21 cellular contexts compared by ENCODE assay signal in the genomic region with DNA sequence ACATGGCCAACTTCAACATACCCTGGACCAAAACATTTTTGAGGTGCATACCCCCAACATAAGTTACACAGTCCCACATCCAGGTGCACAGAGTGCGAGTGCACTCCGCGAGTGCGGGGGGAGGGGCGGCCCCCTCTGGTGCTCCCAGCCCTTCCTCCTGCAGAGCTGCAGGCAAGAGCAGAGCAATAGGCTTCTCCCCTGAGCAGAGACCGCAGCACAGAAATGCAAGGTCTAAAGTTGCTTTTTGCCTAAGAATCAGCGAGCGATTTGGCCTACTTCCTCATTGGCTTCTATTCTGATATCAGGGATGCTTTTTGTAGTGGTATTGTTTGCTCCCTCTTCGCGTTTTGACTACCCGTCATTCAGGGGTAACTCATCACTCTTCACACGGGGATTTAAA. TPM values are rescaled to one million over a fixed set of nuclear protein-coding genes. Genes with fewer than 3 reads are reported as not detected.
DNase-seq lines count a peak whose midpoint lies in the region; ATAC-seq, FAIRE-seq and TF ChIP-seq lines count a peak whose summit lies in the region.
"Had no signal": no experiment of that assay in that cellular context is flagged by ENCODE, and none has a peak within 500 bp of the region (broad histone marks: within the 10 kb centered on the region; RNA-seq: fewer than 3 reads in every experiment).

No MANE protein-coding gene starts in this region.

- peaks cover 27 to 30% of the 10 kb centered on the region in 2 experiments for H3K4me1 Mint-ChIP-seq in H9
- H3K4me1 Mint-ChIP-seq in activated T-helper 1 cell treated with anti-CD3 and anti-CD28 coated beads, Interleukin-12 subunit alpha, Interleukin-12 subunit beta, Interleukin-2, Interleukin-4 antibody, amounts not matched to agents 30 ng/mL and 10 ng/mL and 1 ng/mL, durations not matched to agents 14 hours and 24 hours and 36 hours (ENCODE audit: low read depth): no peaks in the 10 kb centered on the region
- H3K4me1 Mint-ChIP-seq: B cell had no signal

- H3K4me2 ChIP-seq in H9 (ENCODE audit: insufficient read depth, insufficient read length, low read length): peak overlapping the region; percentile 36
- peak overlapping the region; percentile 60 to 69 for H3K4me2 ChIP-seq in H1 (ENCODE audit: insufficient read depth in 1 of 2, low read depth in 2 of 2, low read length in 2 of 2)
- peak overlapping the region; percentile 6 for H3K4me2 ChIP-seq in mesendoderm (ENCODE audit: low read length)

- H3K18ac ChIP-seq in H9 (ENCODE audit: insufficient read length, low read depth, low read length) (no peak overlapping the region), H1 (ENCODE audit: extremely low read depth, low read length) (no peak overlapping the region), mesendoderm (ENCODE audit: low read length) (no peak overlapping the region)

- no peak overlapping the region for H2AFZ ChIP-seq in H9 (ENCODE audit: low read length)
- no peak overlapping the region for H2AFZ ChIP-seq in H1 (ENCODE audit: low read length)

- no peaks in the 10 kb centered on the region for H3K79me1 ChIP-seq in H9 (ENCODE audit: insufficient read depth, low read depth, low read length, poor library complexity, severe bottlenecking)
- H3K79me1 ChIP-seq in H1 (ENCODE audit: low read depth, low read length): no peaks in the 10 kb centered on the region
- no peaks in the 10 kb centered on the region for H3K79me1 ChIP-seq in mesendoderm (ENCODE audit: low read length)

- in situ Hi-C loops in G401 (cut with HindIII; ENCODE audit: low sequenced_read_pairs): no loop called here

- no peak overlapping the region for H2BK5ac ChIP-seq in H9 (ENCODE audit: insufficient read length, low read length)
- no peak overlapping the region for H2BK5ac ChIP-seq in H1 (ENCODE audit: low read depth, low read length)
- H2BK5ac ChIP-seq in mesendoderm (ENCODE audit: low read length): no peak overlapping the region

- no peaks in the 10 kb centered on the region for H3K79me2 ChIP-seq in H9 (ENCODE audit: insufficient read depth, low read length)
- H3K79me2 ChIP-seq in H1 (ENCODE audit: control insufficient read depth in 1 of 2, insufficient read depth in 2 of 2, low read length in 2 of 2): no peaks in the 10 kb centered on the region
- no peaks in the 10 kb centered on the region for H3K79me2 ChIP-seq in mesendoderm (ENCODE audit: control insufficient read depth, insufficient read depth, low read length)

- peak; percentile 45 for FAIRE-seq in H1 (lab: Jason Lieb, UNC)
- no peak for FAIRE-seq in pancreas (lab: Jason Lieb, UNC)
- FAIRE-seq: H54 had no signal

- no peaks in the 10 kb centered on the region for H3K27me3 ChIP-seq in H9 (ENCODE audit: insufficient read depth, low read length)
- no peaks in the 10 kb centered on the region for H3K27me3 ChIP-seq in H1 (replicated peaks in 1 of 4; ENCODE audit: control insufficient read depth in 3 of 4, extremely low read depth in 1 of 4, insufficient read depth in 3 of 4, low read length in 3 of 4)
- no peaks in the 10 kb centered on the region for H3K27me3 ChIP-seq in mesendoderm (ENCODE audit: insufficient read depth, low read length, poor library complexity)
- H3K27me3 ChIP-seq in pancreas: no peaks in the 10 kb centered on the region

- H4K8ac ChIP-seq in H9 (replicated peaks; ENCODE audit: insufficient read length, low read depth, low read length) (no peak overlapping the region), H1 (ENCODE audit: extremely low read depth, insufficient read depth, low read length) (no peak overlapping the region), mesendoderm (ENCODE audit: low read depth, low read length) (no peak overlapping the region)

- no peaks in the 10 kb centered on the region for H4K20me1 ChIP-seq in H9 (ENCODE audit: control insufficient read depth, insufficient read depth, insufficient read length)
- peaks cover 0 to 3% of the 10 kb centered on the region in 2 experiments for H4K20me1 ChIP-seq in H1 (replicated peaks in 1 of 2; ENCODE audit: control insufficient read depth in 1 of 2, insufficient read depth in 2 of 2, low read length in 2 of 2)

- H2BK120ac ChIP-seq in H9 (ENCODE audit: low read depth, low read length, poor library complexity, severe bottlenecking) (no peak overlapping the region), H1 (replicated peaks; ENCODE audit: low read depth, low read length) (no peak overlapping the region), mesendoderm (ENCODE audit: low read depth, low read length) (no peak overlapping the region)

- TF ChIP-seq CTCF in H9 (conservative IDR thresholded peaks at IDR 0.05) (no peak), H1 (IDR thresholded peaks at IDR 0.05; ENCODE audit: control extremely low read depth in 1 of 3, insufficient read depth in 1 of 3, low read depth in 1 of 3, low read length in 3 of 3) (no peak), pancreas (IDR thresholded peaks at IDR 0.05) (no peak)

- H3K4me3 Mint-ChIP-seq in H9: peak overlapping the region; percentile 2 to 36; a peak in 3 of 5 replicates
- H3K4me3 Mint-ChIP-seq in activated T-helper 1 cell treated with anti-CD3 and anti-CD28 coated beads, Interleukin-12 subunit alpha, Interleukin-12 subunit beta, Interleukin-2, Interleukin-4 antibody, amounts not matched to agents 30 ng/mL and 10 ng/mL and 1 ng/mL, durations not matched to agents 14 hours and 24 hours and 36 hours: no peak overlapping the region
- H3K4me3 Mint-ChIP-seq: B cell; CD4-positive, CD25-positive, alpha-beta regulatory T cell; IgD-negative memory B cell had no signal

- no CpG with 5 or more reads among the region's 12 CpGs for WGBS in H9 (ENCODE audit: extremely low coverage, insufficient read length, low lambda C conversion rate)
- 13% methylated on average over 12 of the region's 12 CpGs; no CpG with 5 or more reads in 1 of the 2 experiments for WGBS in H1 (ENCODE audit: extremely low coverage in 1 of 2, insufficient coverage in 1 of 2, insufficient read length in 1 of 2, insufficient replicate concordance in 2 of 2, low coverage in 1 of 2, low lambda C conversion rate in 2 of 2, missing lambda C conversion rate in 1 of 2), 2 experiments
- no CpG with 5 or more reads among the region's 12 CpGs for WGBS in mesendoderm (ENCODE audit: extremely low coverage, insufficient coverage, low lambda C conversion rate)
- 68 to 72% methylated on average over 12 of the region's 12 CpGs for WGBS in pancreas, 2 donors

- no peak for ATAC-seq in pancreas
- ATAC-seq: Panc1 had no signal

- no peak overlapping the region for H3K14ac ChIP-seq in H9 (ENCODE audit: insufficient read depth, low read length)
- no peak overlapping the region for H3K14ac ChIP-seq in H1 (ENCODE audit: insufficient read length)

- POLR2A ChIA-PET in H1 (lab: Charles Lee; ENCODE audit: partially characterized antibody): interaction anchor here (0.7 to 1.4 kb wide), 4 partner anchors 14 to 132 kb away, joined by 3 to 5 read pairs (median 4); no protein-coding TSS in a partner anchor

- TF ChIP-seq POLR2A in H1 (IDR thresholded peaks at IDR 0.05; ENCODE audit: control extremely low read depth in 1 of 2, low read depth in 2 of 2, low read length in 2 of 2): no peak

- no peak for TF ChIP-seq RAD21 in H1 (IDR thresholded peaks at IDR 0.05 in 1 of 2, conservative IDR thresholded peaks at IDR 0.05 in 1 of 2; ENCODE audit: low read depth in 2 of 2, low read length in 2 of 2)

- no peak overlapping the region for H2BK12ac ChIP-seq in H9 (ENCODE audit: insufficient read length, low read depth, low read length)
- H2BK12ac ChIP-seq in H1 (ENCODE audit: low read depth, low read length): no peak overlapping the region

- H3K56ac ChIP-seq in H9 (ENCODE audit: insufficient read length, low read depth, low read length): no peak overlapping the region
- H3K56ac ChIP-seq in H1 (replicated peaks; ENCODE audit: insufficient read length, low read depth, low read length): no peak overlapping the region
- no peak overlapping the region for H3K56ac ChIP-seq in mesendoderm (ENCODE audit: low read length)

- no peak overlapping the region for H3K23ac ChIP-seq in H9 (ENCODE audit: insufficient read length, low read depth, low read length)
- no peak overlapping the region for H3K23ac ChIP-seq in H1 (ENCODE audit: insufficient read length)
- H3K23ac ChIP-seq in mesendoderm (ENCODE audit: low read length): no peak overlapping the region

- H2BK20ac ChIP-seq in H9 (ENCODE audit: low read depth, low read length, poor library complexity, severe bottlenecking): no peak overlapping the region
- H2BK20ac ChIP-seq in H1 (ENCODE audit: low read length): no peak overlapping the region

- H4K5ac ChIP-seq in H9 (ENCODE audit: insufficient read length, low read depth, low read length) (no peak overlapping the region), H1 (ENCODE audit: insufficient read length, low read depth, low read length) (no peak overlapping the region), mesendoderm (ENCODE audit: low read length) (no peak overlapping the region)

- H3K9ac ChIP-seq in H9 (ENCODE audit: extremely low read depth, insufficient read length, low read length): no peak overlapping the region
- 0 out of 7 replicates have a peak overlapping the region, but pooled peaks of 1 of the 4 experiments have one; percentile 3 for H3K9ac ChIP-seq in H1 (replicated peaks in 1 of 4; ENCODE audit: extremely low read depth in 1 of 4, low read depth in 3 of 4, low read length in 3 of 4)
- no peak overlapping the region for H3K9ac ChIP-seq in mesendoderm (ENCODE audit: low read length)

- H3K27ac ChIP-seq in H9 (ENCODE audit: insufficient read length, low read depth, low read length) (no peak overlapping the region), H1 (ENCODE audit: low read depth, low read length) (no peak overlapping the region), mesendoderm (ENCODE audit: low read depth, low read length) (no peak overlapping the region), pancreas (no peak overlapping the region)

- intact Hi-C loops in pancreas (cut with DNase I): no loop called here
- intact Hi-C loops in activated T-helper 1 cell treated with anti-CD3 and anti-CD28 coated beads, Interleukin-12 subunit alpha, Interleukin-12 subunit beta, Interleukin-2, Interleukin-4 antibody, amounts not matched to agents 30 ng/mL and 10 ng/mL and 1 ng/mL, durations not matched to agents 14 hours and 24 hours and 36 hours (cut with micrococcal nuclease): no loop called here

- no peaks in the 10 kb centered on the region for H3K9me3 Mint-ChIP-seq in H9
- H3K9me3 Mint-ChIP-seq in activated T-helper 1 cell treated with anti-CD3 and anti-CD28 coated beads, Interleukin-12 subunit alpha, Interleukin-12 subunit beta, Interleukin-2, Interleukin-4 antibody, amounts not matched to agents 30 ng/mL and 10 ng/mL and 1 ng/mL, durations not matched to agents 14 hours and 24 hours and 36 hours: no peaks in the 10 kb centered on the region
- H3K9me3 Mint-ChIP-seq: IgD-negative memory B cell had no signal

- H3K4me3 ChIP-seq in H1 (ENCODE audit: extremely low read depth in 1 of 4, insufficient read depth in 2 of 4, low read depth in 3 of 4, low read length in 4 of 4) (peak overlapping the region in 2 of 4 experiments; percentile 5 to 41; a peak in 4 of 8 replicates), mesendoderm (ENCODE audit: low read length) (no peak overlapping the region), pancreas (no peak overlapping the region)

- no peak for TF ChIP-seq EP300 in H1 (IDR thresholded peaks at IDR 0.05; ENCODE audit: borderline replicate concordance in 1 of 2, low read depth in 2 of 2, low read length in 2 of 2)

- peak overlapping the region in 2 of 3 experiments; percentile 60 to 75; a peak in 3 of 7 replicates for H3K27ac Mint-ChIP-seq in H9
- H3K27ac Mint-ChIP-seq in activated T-helper 1 cell treated with anti-CD3 and anti-CD28 coated beads, Interleukin-12 subunit alpha, Interleukin-12 subunit beta, Interleukin-2, Interleukin-4 antibody, amounts not matched to agents 30 ng/mL and 10 ng/mL and 1 ng/mL, durations not matched to agents 14 hours and 24 hours and 36 hours: no peak overlapping the region
- H3K27ac Mint-ChIP-seq: B cell, IgD-negative memory B cell had no signal

- H3K36me3 ChIP-seq in H1 (ENCODE audit: control insufficient read depth in 2 of 4, insufficient read depth in 4 of 4, low read length in 3 of 4) (peaks cover 0 to 3% (median 2%) of the 10 kb centered on the region in 4 experiments; a peak in 3 of 8 replicates), mesendoderm (ENCODE audit: control insufficient read depth, insufficient read depth, low read length) (no peaks in the 10 kb centered on the region), pancreas (no peaks in the 10 kb centered on the region)

- H4K91ac ChIP-seq in H9 (ENCODE audit: insufficient read length, low read depth, low read length) (no peak overlapping the region), H1 (replicated peaks; ENCODE audit: insufficient read length, low read length) (no peak overlapping the region)

- H3K23me2 ChIP-seq in H9 (ENCODE audit: insufficient read length, low read depth, low read length, poor library complexity, severe bottlenecking): no peaks in the 10 kb centered on the region
- H3K23me2 ChIP-seq in H1 (ENCODE audit: low read depth, low read length): no peaks in the 10 kb centered on the region

- H2AK5ac ChIP-seq in H9 (ENCODE audit: insufficient read length, low read length) (no peak overlapping the region), H1 (ENCODE audit: low read depth, low read length) (no peak overlapping the region), mesendoderm (ENCODE audit: low read length) (no peak overlapping the region)

- peak; percentile 26 for DNase-seq in G401 (ENCODE audit: low spot score)
- no peak for DNase-seq in H9
- DNase-seq in H1 (ENCODE audit: low read depth in 1 of 2, low spot score in 2 of 2): peak in 1 of 2 experiments; percentile 81
- peak; percentile 41 for DNase-seq in mesendoderm
- no peak for DNase-seq in pancreas
- DNase-seq in KG1 (lab: John Stamatoyannopoulos, UW): no peak
- no peak for DNase-seq in activated T-helper 1 cell treated with anti-CD3 and anti-CD28 coated beads, Interleukin-12 subunit alpha, Interleukin-12 subunit beta, Interleukin-2, Interleukin-4 antibody, amounts not matched to agents 30 ng/mL and 10 ng/mL and 1 ng/mL, durations not matched to agents 14 hours and 24 hours and 36 hours (ENCODE audit: low spot score)
- DNase-seq: ACHN; Caco-2; CD4-positive, CD25-positive, alpha-beta regulatory T cell; DMS153; EL; NCI-H1048; NCI-H146; NCI-H2081; NCI-H510A treated with DMSO at 0.1 percent for 48 hours; SW 1271 had no signal

- H3T11ph ChIP-seq in H9 (ENCODE audit: low read length): no peak overlapping the region

- H3K27me3 Mint-ChIP-seq in H9 (ENCODE audit: low read depth): no peaks in the 10 kb centered on the region
- no peaks in the 10 kb centered on the region for H3K27me3 Mint-ChIP-seq in activated T-helper 1 cell treated with anti-CD3 and anti-CD28 coated beads, Interleukin-12 subunit alpha, Interleukin-12 subunit beta, Interleukin-2, Interleukin-4 antibody, amounts not matched to agents 30 ng/mL and 10 ng/mL and 1 ng/mL, durations not matched to agents 14 hours and 24 hours and 36 hours (ENCODE audit: insufficient read depth)
- H3K27me3 Mint-ChIP-seq: B cell; CD4-positive, CD25-positive, alpha-beta regulatory T cell; IgD-negative memory B cell had no signal

- H3K9me3 ChIP-seq in H9 (ENCODE audit: control insufficient read depth, low read depth, low read length) (no peaks in the 10 kb centered on the region), H1 (ENCODE audit: insufficient read depth in 2 of 2, low read depth in 1 of 2, low read length in 1 of 2) (no peaks in the 10 kb centered on the region), pancreas (no peaks in the 10 kb centered on the region)
- H3K9me3 ChIP-seq: Caco-2 had no signal

- CTCF ChIA-PET in H1 (lab: Charles Lee; ENCODE audit: partially characterized antibody): interaction anchor here (0.5 to 2.0 kb wide), 6 partner anchors 20 to 528 kb away, joined by 3 to 5 read pairs (median 4); no protein-coding TSS in a partner anchor

- H3K4ac ChIP-seq in H9 (ENCODE audit: low read depth, low read length) (no peak overlapping the region), H1 (replicated peaks; ENCODE audit: insufficient read length, low read depth, low read length) (no peak overlapping the region), mesendoderm (ENCODE audit: low read depth, low read length) (no peak overlapping the region)

- H3K4me1 ChIP-seq in H9 (ENCODE audit: insufficient read depth, low read length) (no peaks in the 10 kb centered on the region; the same call in 1 of the 2 replicates), H1 (replicated peaks in 1 of 4; ENCODE audit: control insufficient read depth in 3 of 4, insufficient read depth in 4 of 4, low read length in 3 of 4) (peaks cover 4 to 13% (median 12%) of the 10 kb centered on the region in 4 experiments), mesendoderm (ENCODE audit: control insufficient read depth, low read depth, low read length) (peaks cover 7% of the 10 kb centered on the region), pancreas (no peaks in the 10 kb centered on the region)
- H3K4me1 ChIP-seq: Caco-2 had no signal

- H2BK15ac ChIP-seq in H9 (ENCODE audit: low read depth, low read length) (no peak overlapping the region), H1 (ENCODE audit: low read length) (no peak overlapping the region), mesendoderm (replicated peaks; ENCODE audit: low read depth) (no peak overlapping the region)

- peaks cover 0 to 8% (median 5%) of the 10 kb centered on the region in 3 experiments; a peak in 3 of 7 replicates for H3K36me3 Mint-ChIP-seq in H9 (ENCODE audit: insufficient read depth in 1 of 3, low read depth in 3 of 3)
- peaks cover 7% of the 10 kb centered on the region for H3K36me3 Mint-ChIP-seq in activated T-helper 1 cell treated with anti-CD3 and anti-CD28 coated beads, Interleukin-12 subunit alpha, Interleukin-12 subunit beta, Interleukin-2, Interleukin-4 antibody, amounts not matched to agents 30 ng/mL and 10 ng/mL and 1 ng/mL, durations not matched to agents 14 hours and 24 hours and 36 hours (ENCODE audit: low read depth)
- H3K36me3 Mint-ChIP-seq: IgD-negative memory B cell had no signal

RNA-seq across cellular contexts. Expression of a gene that starts 40.6 kb away (rescaled TPM):
- 121 and 145 TPM in 2 replicates for total RNA-seq in G401 (2014; rRNA removed; shearing (Covaris generic))
- 45.0 and 51.9 TPM in 2 replicates for total RNA-seq in H9 (2021)
- 67.3 and 68.6 TPM in 2 replicates for total RNA-seq in H1 (2021; fragmentation: NEBNext Ultra II Directional; extraction: Animal tissue kit (Norgen Biotek cat#: 25700))
- 41.5 and 46.1 TPM in 2 replicates for polyA plus RNA-seq in H1 (2011; rRNA removed)
- 52.0 TPM for polyA plus RNA-seq in H1 (2011; cell fraction: cytosol; rRNA removed)
- 13.3 TPM for polyA plus RNA-seq in H1 (2011; cell fraction: nucleus; rRNA removed)
- polyA plus RNA-seq in H1 (2012, experiment 1 of 2): 42.8 to 64.7 TPM (median 51.8 TPM) in 4 replicates
- polyA plus RNA-seq in H1 (2012, experiment 2 of 2): 54.5 TPM
- 116 TPM for polyA plus RNA-seq in H1 (2013, experiment 1 of 2)
- 116 TPM for polyA plus RNA-seq in H1 (2013, experiment 2 of 2)
- 5.1 and 5.5 TPM in 2 replicates for polyA minus RNA-seq in H1 (2011; rRNA and poly(A)+ RNA removed)
- 16.7 TPM for polyA minus RNA-seq in H1 (2011; cell fraction: cytosol; rRNA and poly(A)+ RNA removed)
- polyA minus RNA-seq in H1 (2011; cell fraction: nucleus; rRNA and poly(A)+ RNA removed): 26.5 TPM
- polyA plus RNA-seq in mesendoderm (2013, experiment 1 of 2): 124 TPM
- 123 TPM for polyA plus RNA-seq in mesendoderm (2013, experiment 2 of 2)
- total RNA-seq in pancreas: 10 to 100 TPM in 5 of 6 donors, 1 to 10 TPM in 1; 7.2 to 17.5 (median 14.8) TPM
- polyA plus RNA-seq in pancreas: 10 to 100 TPM; 29.7 to 32.5 TPM
- total RNA-seq in activated T-helper 1 cell treated with anti-CD3 and anti-CD28 coated beads, Interleukin-12 subunit alpha, Interleukin-12 subunit beta, Interleukin-2, Interleukin-4 antibody, amounts not matched to agents 30 ng/mL and 10 ng/mL and 1 ng/mL, durations not matched to agents 14 hours and 24 hours and 36 hours: 94.2 and 98.2 TPM in 2 replicates

Comparison
In these comparisons a context has a peak if more than half of its experiments do, and no peak if none do; other contexts are left out.
1. DNase-seq: peak in G401 (single experiment) and mesendoderm (single experiment); none in H9 (single experiment), pancreas (0 of 6), KG1 (single experiment) and activated T-helper 1 cell treated with anti-CD3 and anti-CD28 coated beads, Interleukin-12 subunit alpha, Interleukin-12 subunit beta, Interleukin-2, Interleukin-4 antibody, amounts not matched to agents 30 ng/mL and 10 ng/mL and 1 ng/mL, durations not matched to agents 14 hours and 24 hours and 36 hours (single experiment).
2. H3K4me2 ChIP-seq: peak in every context shown above with its lines; median percentile 64 in H1; 36 in H9; 6 in mesendoderm.